Comparison of ENCODE assay signal across 1 cellular context in genomic region chr20:50436052-50436656, GRCh38.
A peak's percentile ranks its signal among the peaks of the same experiment; 100 is the strongest.
TF ChIP-seq lines count a peak whose summit lies in the region.

No MANE protein-coding gene starts in this region.

TF ChIP-seq in HepG2, 621 proteins besides CTCF, POLR2A, EP300 and RAD21 (continued from another document and continues in another):
- no peak for TF ChIP-seq DMTF1 (CRISPR knock-in tag; IDR thresholded peaks at IDR 0.05)
- 0 out of 2 replicates have a peak, but pooled peaks have one; percentile 20 for TF ChIP-seq ZSCAN21 (CRISPR knock-in tag; IDR thresholded peaks at IDR 0.05; ENCODE audit: borderline replicate concordance)
- TF ChIP-seq EZH2 (conservative IDR thresholded peaks at IDR 0.05; ENCODE audit: low read depth, low read length): no peak
- TF ChIP-seq ONECUT2 (CRISPR knock-in tag; IDR thresholded peaks at IDR 0.05): no peak
- peak; percentile 40 for TF ChIP-seq KDM1A (CRISPR knock-in tag; IDR thresholded peaks at IDR 0.05)
- 0 out of 2 replicates have a peak, but pooled peaks have one; percentile 87 for TF ChIP-seq CC2D1A (CRISPR knock-in tag; IDR thresholded peaks at IDR 0.05)
- no peak for TF ChIP-seq ISL2 (CRISPR knock-in tag; IDR thresholded peaks at IDR 0.05)
- no peak for TF ChIP-seq NFKBIZ (CRISPR knock-in tag; IDR thresholded peaks at IDR 0.05)
- TF ChIP-seq ZNF598 (CRISPR knock-in tag; IDR thresholded peaks at IDR 0.05; ENCODE audit: borderline replicate concordance): peak; percentile 20; the same call in 1 of the 2 replicates
- TF ChIP-seq MXD4 (CRISPR knock-in tag; IDR thresholded peaks at IDR 0.05): no peak
- TF ChIP-seq, protein P1, sequence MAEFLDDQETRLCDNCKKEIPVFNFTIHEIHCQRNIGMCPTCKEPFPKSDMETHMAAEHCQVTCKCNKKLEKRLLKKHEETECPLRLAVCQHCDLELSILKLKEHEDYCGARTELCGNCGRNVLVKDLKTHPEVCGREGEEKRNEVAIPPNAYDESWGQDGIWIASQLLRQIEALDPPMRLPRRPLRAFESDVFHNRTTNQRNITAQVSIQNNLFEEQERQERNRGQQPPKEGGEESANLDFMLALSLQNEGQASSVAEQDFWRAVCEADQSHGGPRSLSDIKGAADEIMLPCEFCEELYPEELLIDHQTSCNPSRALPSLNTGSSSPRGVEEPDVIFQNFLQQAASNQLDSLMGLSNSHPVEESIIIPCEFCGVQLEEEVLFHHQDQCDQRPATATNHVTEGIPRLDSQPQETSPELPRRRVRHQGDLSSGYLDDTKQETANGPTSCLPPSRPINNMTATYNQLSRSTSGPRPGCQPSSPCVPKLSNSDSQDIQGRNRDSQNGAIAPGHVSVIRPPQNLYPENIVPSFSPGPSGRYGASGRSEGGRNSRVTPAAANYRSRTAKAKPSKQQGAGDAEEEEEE (CRISPR knock-in tag; IDR thresholded peaks at IDR 0.05; ENCODE audit: borderline replicate concordance): no peak
- TF ChIP-seq NFATC3 (CRISPR knock-in tag; IDR thresholded peaks at IDR 0.05): no peak
- no peak for TF ChIP-seq KDM4B (CRISPR knock-in tag; IDR thresholded peaks at IDR 0.05)
- no peak for TF ChIP-seq TERF1 (CRISPR knock-in tag; IDR thresholded peaks at IDR 0.05)
- TF ChIP-seq, protein P2, sequence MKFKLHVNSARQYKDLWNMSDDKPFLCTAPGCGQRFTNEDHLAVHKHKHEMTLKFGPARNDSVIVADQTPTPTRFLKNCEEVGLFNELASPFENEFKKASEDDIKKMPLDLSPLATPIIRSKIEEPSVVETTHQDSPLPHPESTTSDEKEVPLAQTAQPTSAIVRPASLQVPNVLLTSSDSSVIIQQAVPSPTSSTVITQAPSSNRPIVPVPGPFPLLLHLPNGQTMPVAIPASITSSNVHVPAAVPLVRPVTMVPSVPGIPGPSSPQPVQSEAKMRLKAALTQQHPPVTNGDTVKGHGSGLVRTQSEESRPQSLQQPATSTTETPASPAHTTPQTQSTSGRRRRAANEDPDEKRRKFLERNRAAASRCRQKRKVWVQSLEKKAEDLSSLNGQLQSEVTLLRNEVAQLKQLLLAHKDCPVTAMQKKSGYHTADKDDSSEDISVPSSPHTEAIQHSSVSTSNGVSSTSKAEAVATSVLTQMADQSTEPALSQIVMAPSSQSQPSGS (CRISPR knock-in tag; IDR thresholded peaks at IDR 0.05): no peak
- no peak for TF ChIP-seq JARID2 (CRISPR knock-in tag; IDR thresholded peaks at IDR 0.05; ENCODE audit: insufficient replicate concordance)
- TF ChIP-seq RELA (CRISPR knock-in tag; IDR thresholded peaks at IDR 0.05): no peak
- TF ChIP-seq AHR (CRISPR knock-in tag; IDR thresholded peaks at IDR 0.05): no peak
- TF ChIP-seq PCBP2 (optimal IDR thresholded peaks at IDR 0.05; ENCODE audit: low read depth, low read length, poor library complexity, severe bottlenecking): no peak
- TF ChIP-seq ZMYM3 (CRISPR knock-in tag; IDR thresholded peaks at IDR 0.05): peak; percentile 89
- 0 out of 2 replicates have a peak, but pooled peaks have one; percentile 22 for TF ChIP-seq MEIS2 (CRISPR knock-in tag; IDR thresholded peaks at IDR 0.05)
- no peak for TF ChIP-seq AKNA (CRISPR knock-in tag; IDR thresholded peaks at IDR 0.05; ENCODE audit: borderline replicate concordance)
- TF ChIP-seq SP5 (CRISPR knock-in tag; IDR thresholded peaks at IDR 0.05; ENCODE audit: borderline replicate concordance, low read depth): no peak
- no peak for TF ChIP-seq ZSCAN30 (CRISPR knock-in tag; IDR thresholded peaks at IDR 0.05)
- no peak for TF ChIP-seq THAP7 (CRISPR knock-in tag; IDR thresholded peaks at IDR 0.05)
- TF ChIP-seq MXI1 (IDR thresholded peaks at IDR 0.05; ENCODE audit: borderline replicate concordance, low read depth, low read length): no peak
- TF ChIP-seq ZNF572 (CRISPR knock-in tag; IDR thresholded peaks at IDR 0.05): peak; percentile 6; the same call in 1 of the 2 replicates
- TF ChIP-seq E2F5 (CRISPR knock-in tag; conservative IDR thresholded peaks at IDR 0.05): no peak
- TF ChIP-seq HNRNPK (IDR thresholded peaks at IDR 0.05; ENCODE audit: low read depth, low read length, poor library complexity, severe bottlenecking): no peak
- peak; percentile 93 for TF ChIP-seq ZNF768 (CRISPR knock-in tag; IDR thresholded peaks at IDR 0.05)
- TF ChIP-seq ZFP91 (CRISPR knock-in tag; IDR thresholded peaks at IDR 0.05; ENCODE audit: borderline replicate concordance): peak; percentile 49; the same call in 1 of the 2 replicates
- TF ChIP-seq ZNF629 (CRISPR knock-in tag; conservative IDR thresholded peaks at IDR 0.05): peak; percentile 97
- no peak for TF ChIP-seq SNRNP70 (IDR thresholded peaks at IDR 0.05; ENCODE audit: low read depth, low read length)
- no peak for TF ChIP-seq IKZF4 (CRISPR knock-in tag; IDR thresholded peaks at IDR 0.05; ENCODE audit: borderline replicate concordance, low read depth, not compliant biosample characterization)
